ENCODE assay signal across 1 cellular context in the genomic region with DNA sequence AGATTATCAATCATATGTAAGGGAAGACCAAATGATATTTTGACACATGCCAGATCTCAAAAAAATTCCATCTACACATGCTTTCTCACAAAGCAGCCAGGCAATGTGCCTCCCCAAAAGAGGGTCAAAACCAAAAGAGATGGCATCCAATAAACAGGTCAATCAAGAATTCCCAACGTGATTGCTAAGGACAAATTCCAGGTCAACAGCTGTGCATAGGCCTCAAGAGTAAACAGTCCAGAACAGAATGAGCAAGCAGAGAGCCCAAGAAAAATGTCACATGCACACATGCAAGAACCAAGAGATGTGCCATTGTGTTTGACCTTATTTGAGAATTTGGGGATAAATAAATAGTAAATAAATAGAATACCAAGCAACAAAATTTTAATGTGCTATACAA.
TF ChIP-seq lines count a peak whose summit lies in the region.

No MANE protein-coding gene starts in this region.

TF ChIP-seq in HepG2, 621 proteins besides CTCF, POLR2A, EP300 and RAD21 (continued from another document and continues in another):
- TF ChIP-seq, protein P1, sequence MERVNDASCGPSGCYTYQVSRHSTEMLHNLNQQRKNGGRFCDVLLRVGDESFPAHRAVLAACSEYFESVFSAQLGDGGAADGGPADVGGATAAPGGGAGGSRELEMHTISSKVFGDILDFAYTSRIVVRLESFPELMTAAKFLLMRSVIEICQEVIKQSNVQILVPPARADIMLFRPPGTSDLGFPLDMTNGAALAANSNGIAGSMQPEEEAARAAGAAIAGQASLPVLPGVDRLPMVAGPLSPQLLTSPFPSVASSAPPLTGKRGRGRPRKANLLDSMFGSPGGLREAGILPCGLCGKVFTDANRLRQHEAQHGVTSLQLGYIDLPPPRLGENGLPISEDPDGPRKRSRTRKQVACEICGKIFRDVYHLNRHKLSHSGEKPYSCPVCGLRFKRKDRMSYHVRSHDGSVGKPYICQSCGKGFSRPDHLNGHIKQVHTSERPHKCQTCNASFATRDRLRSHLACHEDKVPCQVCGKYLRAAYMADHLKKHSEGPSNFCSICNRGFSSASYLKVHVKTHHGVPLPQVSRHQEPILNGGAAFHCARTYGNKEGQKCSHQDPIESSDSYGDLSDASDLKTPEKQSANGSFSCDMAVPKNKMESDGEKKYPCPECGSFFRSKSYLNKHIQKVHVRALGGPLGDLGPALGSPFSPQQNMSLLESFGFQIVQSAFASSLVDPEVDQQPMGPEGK (CRISPR knock-in tag; IDR thresholded peaks at IDR 0.05), result no peak
- TF ChIP-seq HOXA7 (CRISPR knock-in tag; IDR thresholded peaks at IDR 0.05), result no peak
- no peak for TF ChIP-seq MAZ (IDR thresholded peaks at IDR 0.05; ENCODE audit: borderline replicate concordance, low read depth, low read length)
- no peak for TF ChIP-seq MAZ (CRISPR knock-in tag; IDR thresholded peaks at IDR 0.05; ENCODE audit: low read depth)
- TF ChIP-seq ZBTB44 (CRISPR knock-in tag; IDR thresholded peaks at IDR 0.05), result no peak
- no peak for TF ChIP-seq SMAD9 (CRISPR knock-in tag; IDR thresholded peaks at IDR 0.05)
- no peak for TF ChIP-seq NR3C1 (CRISPR knock-in tag; IDR thresholded peaks at IDR 0.05)
- no peak for TF ChIP-seq JARID2 (CRISPR knock-in tag; IDR thresholded peaks at IDR 0.05; ENCODE audit: insufficient replicate concordance)
- TF ChIP-seq, protein P2, sequence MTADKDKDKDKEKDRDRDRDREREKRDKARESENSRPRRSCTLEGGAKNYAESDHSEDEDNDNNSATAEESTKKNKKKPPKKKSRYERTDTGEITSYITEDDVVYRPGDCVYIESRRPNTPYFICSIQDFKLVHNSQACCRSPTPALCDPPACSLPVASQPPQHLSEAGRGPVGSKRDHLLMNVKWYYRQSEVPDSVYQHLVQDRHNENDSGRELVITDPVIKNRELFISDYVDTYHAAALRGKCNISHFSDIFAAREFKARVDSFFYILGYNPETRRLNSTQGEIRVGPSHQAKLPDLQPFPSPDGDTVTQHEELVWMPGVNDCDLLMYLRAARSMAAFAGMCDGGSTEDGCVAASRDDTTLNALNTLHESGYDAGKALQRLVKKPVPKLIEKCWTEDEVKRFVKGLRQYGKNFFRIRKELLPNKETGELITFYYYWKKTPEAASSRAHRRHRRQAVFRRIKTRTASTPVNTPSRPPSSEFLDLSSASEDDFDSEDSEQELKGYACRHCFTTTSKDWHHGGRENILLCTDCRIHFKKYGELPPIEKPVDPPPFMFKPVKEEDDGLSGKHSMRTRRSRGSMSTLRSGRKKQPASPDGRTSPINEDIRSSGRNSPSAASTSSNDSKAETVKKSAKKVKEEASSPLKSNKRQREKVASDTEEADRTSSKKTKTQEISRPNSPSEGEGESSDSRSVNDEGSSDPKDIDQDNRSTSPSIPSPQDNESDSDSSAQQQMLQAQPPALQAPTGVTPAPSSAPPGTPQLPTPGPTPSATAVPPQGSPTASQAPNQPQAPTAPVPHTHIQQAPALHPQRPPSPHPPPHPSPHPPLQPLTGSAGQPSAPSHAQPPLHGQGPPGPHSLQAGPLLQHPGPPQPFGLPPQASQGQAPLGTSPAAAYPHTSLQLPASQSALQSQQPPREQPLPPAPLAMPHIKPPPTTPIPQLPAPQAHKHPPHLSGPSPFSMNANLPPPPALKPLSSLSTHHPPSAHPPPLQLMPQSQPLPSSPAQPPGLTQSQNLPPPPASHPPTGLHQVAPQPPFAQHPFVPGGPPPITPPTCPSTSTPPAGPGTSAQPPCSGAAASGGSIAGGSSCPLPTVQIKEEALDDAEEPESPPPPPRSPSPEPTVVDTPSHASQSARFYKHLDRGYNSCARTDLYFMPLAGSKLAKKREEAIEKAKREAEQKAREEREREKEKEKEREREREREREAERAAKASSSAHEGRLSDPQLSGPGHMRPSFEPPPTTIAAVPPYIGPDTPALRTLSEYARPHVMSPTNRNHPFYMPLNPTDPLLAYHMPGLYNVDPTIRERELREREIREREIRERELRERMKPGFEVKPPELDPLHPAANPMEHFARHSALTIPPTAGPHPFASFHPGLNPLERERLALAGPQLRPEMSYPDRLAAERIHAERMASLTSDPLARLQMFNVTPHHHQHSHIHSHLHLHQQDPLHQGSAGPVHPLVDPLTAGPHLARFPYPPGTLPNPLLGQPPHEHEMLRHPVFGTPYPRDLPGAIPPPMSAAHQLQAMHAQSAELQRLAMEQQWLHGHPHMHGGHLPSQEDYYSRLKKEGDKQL (CRISPR knock-in tag; IDR thresholded peaks at IDR 0.05; ENCODE audit: low read depth), result no peak
- peak; percentile 84 for TF ChIP-seq HNF4A (CRISPR knock-in tag; IDR thresholded peaks at IDR 0.05)
- TF ChIP-seq ZNF605 (CRISPR knock-in tag; IDR thresholded peaks at IDR 0.05), result no peak
- TF ChIP-seq HOXA3 (CRISPR knock-in tag; IDR thresholded peaks at IDR 0.05), result no peak; the same call in 1 of the 2 replicates
- no peak for TF ChIP-seq ZNF549 (CRISPR knock-in tag; IDR thresholded peaks at IDR 0.05)
- 0 out of 2 replicates have a peak, but pooled peaks have one; percentile 64 for TF ChIP-seq RORA (CRISPR knock-in tag; IDR thresholded peaks at IDR 0.05)
- no peak for TF ChIP-seq ZNF766 (CRISPR knock-in tag; IDR thresholded peaks at IDR 0.05; ENCODE audit: borderline replicate concordance)
- no peak for TF ChIP-seq RBFOX2 (IDR thresholded peaks at IDR 0.05; ENCODE audit: low read depth, low read length)
- TF ChIP-seq ZIK1 (CRISPR knock-in tag; IDR thresholded peaks at IDR 0.05; ENCODE audit: borderline replicate concordance, low read depth), result no peak
- TF ChIP-seq SIX4 (CRISPR knock-in tag; IDR thresholded peaks at IDR 0.05), result no peak
- no peak for TF ChIP-seq NFIB (CRISPR knock-in tag; IDR thresholded peaks at IDR 0.05; ENCODE audit: borderline replicate concordance)
- TF ChIP-seq, protein P3, sequence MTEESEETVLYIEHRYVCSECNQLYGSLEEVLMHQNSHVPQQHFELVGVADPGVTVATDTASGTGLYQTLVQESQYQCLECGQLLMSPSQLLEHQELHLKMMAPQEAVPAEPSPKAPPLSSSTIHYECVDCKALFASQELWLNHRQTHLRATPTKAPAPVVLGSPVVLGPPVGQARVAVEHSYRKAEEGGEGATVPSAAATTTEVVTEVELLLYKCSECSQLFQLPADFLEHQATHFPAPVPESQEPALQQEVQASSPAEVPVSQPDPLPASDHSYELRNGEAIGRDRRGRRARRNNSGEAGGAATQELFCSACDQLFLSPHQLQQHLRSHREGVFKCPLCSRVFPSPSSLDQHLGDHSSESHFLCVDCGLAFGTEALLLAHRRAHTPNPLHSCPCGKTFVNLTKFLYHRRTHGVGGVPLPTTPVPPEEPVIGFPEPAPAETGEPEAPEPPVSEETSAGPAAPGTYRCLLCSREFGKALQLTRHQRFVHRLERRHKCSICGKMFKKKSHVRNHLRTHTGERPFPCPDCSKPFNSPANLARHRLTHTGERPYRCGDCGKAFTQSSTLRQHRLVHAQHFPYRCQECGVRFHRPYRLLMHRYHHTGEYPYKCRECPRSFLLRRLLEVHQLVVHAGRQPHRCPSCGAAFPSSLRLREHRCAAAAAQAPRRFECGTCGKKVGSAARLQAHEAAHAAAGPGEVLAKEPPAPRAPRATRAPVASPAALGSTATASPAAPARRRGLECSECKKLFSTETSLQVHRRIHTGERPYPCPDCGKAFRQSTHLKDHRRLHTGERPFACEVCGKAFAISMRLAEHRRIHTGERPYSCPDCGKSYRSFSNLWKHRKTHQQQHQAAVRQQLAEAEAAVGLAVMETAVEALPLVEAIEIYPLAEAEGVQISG (CRISPR knock-in tag; IDR thresholded peaks at IDR 0.05), result no peak
- no peak for TF ChIP-seq NFE2 (CRISPR knock-in tag; IDR thresholded peaks at IDR 0.05)
- TF ChIP-seq ATRX (CRISPR knock-in tag; IDR thresholded peaks at IDR 0.05; ENCODE audit: borderline replicate concordance), result no peak
- TF ChIP-seq ZXDC (CRISPR knock-in tag; IDR thresholded peaks at IDR 0.05), result no peak
- no peak for TF ChIP-seq SAFB2 (CRISPR knock-in tag; IDR thresholded peaks at IDR 0.05; ENCODE audit: borderline replicate concordance, low read depth)
- no peak for TF ChIP-seq FOXA1 (IDR thresholded peaks at IDR 0.05)
- TF ChIP-seq FOXA1 (CRISPR knock-in tag; IDR thresholded peaks at IDR 0.05), result peak; percentile 82
- TF ChIP-seq PHF8 (CRISPR knock-in tag; IDR thresholded peaks at IDR 0.05), result no peak
- TF ChIP-seq ZFP1 (CRISPR knock-in tag; IDR thresholded peaks at IDR 0.05), result no peak
- TF ChIP-seq SP2 (CRISPR knock-in tag; IDR thresholded peaks at IDR 0.05), result no peak
- TF ChIP-seq NR2F6 (IDR thresholded peaks at IDR 0.05), result peak; percentile 64
- TF ChIP-seq NR2F6 (CRISPR knock-in tag; IDR thresholded peaks at IDR 0.05), result peak; percentile 60; the same call in 1 of the 2 replicates
- TF ChIP-seq NCOR1 (IDR thresholded peaks at IDR 0.05; ENCODE audit: borderline replicate concordance, low read length), result no peak
- TF ChIP-seq POGK (CRISPR knock-in tag; conservative IDR thresholded peaks at IDR 0.05), result no peak
- no peak for TF ChIP-seq ZZZ3 (CRISPR knock-in tag; IDR thresholded peaks at IDR 0.05; ENCODE audit: borderline replicate concordance)
- TF ChIP-seq ZNF335 (CRISPR knock-in tag; IDR thresholded peaks at IDR 0.05), result no peak
- TF ChIP-seq ZNF557 (CRISPR knock-in tag; IDR thresholded peaks at IDR 0.05), result no peak
- no peak for TF ChIP-seq MXD4 (CRISPR knock-in tag; IDR thresholded peaks at IDR 0.05)
- no peak for TF ChIP-seq TBX2 (CRISPR knock-in tag; IDR thresholded peaks at IDR 0.05; ENCODE audit: borderline replicate concordance)
- peak; percentile 44; the same call in 1 of the 2 replicates for TF ChIP-seq FOXK1 (CRISPR knock-in tag; IDR thresholded peaks at IDR 0.05; ENCODE audit: borderline replicate concordance, low read depth)
- TF ChIP-seq ARID3A (IDR thresholded peaks at IDR 0.05; ENCODE audit: low read depth, low read length), result peak; percentile 57; the same call in 1 of the 2 replicates
- TF ChIP-seq ZBTB1 (CRISPR knock-in tag; IDR thresholded peaks at IDR 0.05; ENCODE audit: borderline replicate concordance), result no peak
- no peak for TF ChIP-seq BCL3 (CRISPR knock-in tag; IDR thresholded peaks at IDR 0.05)
